21 cellular contexts compared by ENCODE assay signal in genomic region chr19:46328079-46328478, GRCh38. TPM values are rescaled to one million over a fixed set of nuclear protein-coding genes. Genes with fewer than 3 reads are reported as not detected.
"Had no signal": no experiment of that assay in that cellular context is flagged by ENCODE, and none has a peak within 500 bp of the region (broad histone marks: within the 10 kb centered on the region; RNA-seq: fewer than 3 reads in every experiment).

No MANE protein-coding gene starts in this region.

- H3K9me3 ChIP-seq: colonic mucosa, prostate gland had no signal

- H3K4me3 ChIP-seq: colonic mucosa, prostate gland, right atrium auricular region, upper lobe of right lung had no signal

- H3K4me3 Mint-ChIP-seq: activated CD4-positive, alpha-beta T cell treated with anti-CD3 and anti-CD28 coated beads, Interleukin-2, amount 10 ng/mL, durations not matched to agents 24 days and 14 days; activated CD8-positive, alpha-beta memory T cell treated with anti-CD3 and anti-CD28 coated beads, Interleukin-2, amount 10 ng/mL, durations not matched to agents 7 days and 5 days; activated CD8-positive, alpha-beta T cell treated with anti-CD3 and anti-CD28 coated beads for 36 hours; activated T-helper 1 cell treated with anti-CD3 and anti-CD28 coated beads, Interleukin-12 subunit alpha, Interleukin-12 subunit beta, Interleukin-2, Interleukin-4 antibody, amounts not matched to agents 30 ng/mL and 10 ng/mL and 1 ng/mL, durations not matched to agents 14 hours and 24 hours and 36 hours; central memory CD8-positive, alpha-beta T cell; immature natural killer cell; natural killer cell treated with Interleukin-12 subunit alpha and Interleukin-12 subunit beta and Interleukin-15 and Interleukin-18, amount 100 ng/mL, for 72 hours had no signal

- H3K27me3 ChIP-seq: colonic mucosa, right atrium auricular region, upper lobe of right lung had no signal

- H3K4me1 Mint-ChIP-seq: activated CD4-positive, alpha-beta T cell treated with anti-CD3 and anti-CD28 coated beads, Interleukin-2, amount 10 ng/mL, durations not matched to agents 24 days and 14 days; activated CD8-positive, alpha-beta memory T cell treated with anti-CD3 and anti-CD28 coated beads, Interleukin-2, amount 10 ng/mL, durations not matched to agents 7 days and 5 days; central memory CD8-positive, alpha-beta T cell; immature natural killer cell had no signal

- H3K4me1 ChIP-seq: colonic mucosa, prostate gland, right atrium auricular region, upper lobe of right lung had no signal

- DNase-seq: activated CD4-positive, alpha-beta T cell treated with anti-CD3 and anti-CD28 coated beads, Interleukin-2, amount 10 ng/mL, durations not matched to agents 24 days and 14 days; activated CD8-positive, alpha-beta memory T cell treated with anti-CD3 and anti-CD28 coated beads, Interleukin-2, amount 10 ng/mL, durations not matched to agents 7 days and 5 days; activated CD8-positive, alpha-beta T cell treated with anti-CD3 and anti-CD28 coated beads for 36 hours; activated gamma-delta T cell; activated naive CD4-positive, alpha-beta T cell treated with anti-CD3 and anti-CD28 coated beads, Interleukin-2, amount 50 U/mL, for 16 hours; activated T-cell treated with anti-CD3 and anti-CD28 coated beads for 4 hours; aorta; colonic mucosa; immature natural killer cell; stimulated activated CD4-positive, alpha-beta T cell treated with anti-CD3 and anti-CD28 coated beads, Interleukin-4, amount 100 ng/mL, for 24 hours; stimulated activated naive CD4-positive, alpha-beta T cell treated with Interleukin-2 at 50 U/mL for 16 hours; upper lobe of right lung had no signal

- ATAC-seq: activated CD4-positive, CD25-positive, alpha-beta regulatory T cell treated with anti-CD3 and anti-CD28 coated beads, Interleukin-2, amount 50 U/mL, for 24 hours; activated CD8-positive, alpha-beta memory T cell treated with anti-CD3 and anti-CD28 coated beads, Interleukin-2, amount 10 ng/mL, durations not matched to agents 7 days and 5 days; activated CD8-positive, alpha-beta T cell treated with anti-CD3 and anti-CD28 coated beads for 36 hours; natural killer cell treated with Interleukin-12 subunit alpha and Interleukin-12 subunit beta and Interleukin-15 and Interleukin-18, amount 100 ng/mL, for 72 hours; upper lobe of right lung had no signal

- H3K27ac ChIP-seq: colonic mucosa, epithelial cell of prostate, prostate gland, right atrium auricular region, upper lobe of right lung, VCaP had no signal

- H3K27me3 Mint-ChIP-seq: activated CD4-positive, alpha-beta T cell treated with anti-CD3 and anti-CD28 coated beads, Interleukin-2, amount 10 ng/mL, durations not matched to agents 24 days and 14 days; activated CD8-positive, alpha-beta memory T cell treated with anti-CD3 and anti-CD28 coated beads, Interleukin-2, amount 10 ng/mL, durations not matched to agents 7 days and 5 days had no signal

- H3K27ac Mint-ChIP-seq: activated CD4-positive, alpha-beta T cell treated with anti-CD3 and anti-CD28 coated beads, Interleukin-2, amount 10 ng/mL, durations not matched to agents 24 days and 14 days; activated CD8-positive, alpha-beta memory T cell treated with anti-CD3 and anti-CD28 coated beads, Interleukin-2, amount 10 ng/mL, durations not matched to agents 7 days and 5 days; activated CD8-positive, alpha-beta T cell treated with anti-CD3 and anti-CD28 coated beads for 36 hours; activated T-helper 1 cell treated with anti-CD3 and anti-CD28 coated beads, Interleukin-12 subunit alpha, Interleukin-12 subunit beta, Interleukin-2, Interleukin-4 antibody, amounts not matched to agents 30 ng/mL and 10 ng/mL and 1 ng/mL, durations not matched to agents 14 hours and 24 hours and 36 hours; immature natural killer cell; natural killer cell treated with Interleukin-12 subunit alpha and Interleukin-12 subunit beta and Interleukin-15 and Interleukin-18, amount 100 ng/mL, for 72 hours had no signal

- H3K36me3 ChIP-seq: colonic mucosa, prostate gland had no signal

RNA-seq across cellular contexts. Expression of gene HIF3A, which starts 31.2 kb away (rescaled TPM):
- total RNA-seq: activated CD4-positive, alpha-beta T cell treated with anti-CD3 and anti-CD28 coated beads, Interleukin-2, amount 10 ng/mL, durations not matched to agents 24 days and 14 days; activated CD8-positive, alpha-beta memory T cell treated with anti-CD3 and anti-CD28 coated beads, Interleukin-2, amount 10 ng/mL, durations not matched to agents 7 days and 5 days; activated CD8-positive, alpha-beta T cell treated with anti-CD3 and anti-CD28 coated beads for 36 hours; activated T-helper 1 cell treated with anti-CD3 and anti-CD28 coated beads, Interleukin-12 subunit alpha, Interleukin-12 subunit beta, Interleukin-2, Interleukin-4 antibody, amounts not matched to agents 30 ng/mL and 10 ng/mL and 1 ng/mL, durations not matched to agents 14 hours and 24 hours and 36 hours; natural killer cell treated with Interleukin-12 subunit alpha and Interleukin-12 subunit beta and Interleukin-15 and Interleukin-18, amount 100 ng/mL, for 72 hours; T-helper 2 cell treated with Interferon-gamma antibody and Interleukin-4, amounts not matched to agents 100 ng/mL and 5 ng/mL, for 36 hours had no signal
- polyA plus RNA-seq: immature natural killer cell had no signal
